In genomic region chr22:49209452-49210195, GRCh38 we compare ENCODE assay signal across 2 cellular contexts.
TF ChIP-seq lines count a peak whose summit lies in the region.

No MANE protein-coding gene starts in this region.

TF ChIP-seq in SK-N-SH, 30 proteins besides CTCF, POLR2A, EP300 and RAD21 (continued from another document):
- no peak for TF ChIP-seq USF1 (IDR thresholded peaks at IDR 0.05; ENCODE audit: borderline replicate concordance, low read depth)
TF ChIP-seq in SK-N-SH: peak in this region for 0.

TF ChIP-seq in SK-N-SH treated with all-trans-retinoic acid at 6 μM for 48 hours, 23 proteins besides CTCF, POLR2A, EP300 and RAD21 (continued from another document):
- TF ChIP-seq, protein P1, sequence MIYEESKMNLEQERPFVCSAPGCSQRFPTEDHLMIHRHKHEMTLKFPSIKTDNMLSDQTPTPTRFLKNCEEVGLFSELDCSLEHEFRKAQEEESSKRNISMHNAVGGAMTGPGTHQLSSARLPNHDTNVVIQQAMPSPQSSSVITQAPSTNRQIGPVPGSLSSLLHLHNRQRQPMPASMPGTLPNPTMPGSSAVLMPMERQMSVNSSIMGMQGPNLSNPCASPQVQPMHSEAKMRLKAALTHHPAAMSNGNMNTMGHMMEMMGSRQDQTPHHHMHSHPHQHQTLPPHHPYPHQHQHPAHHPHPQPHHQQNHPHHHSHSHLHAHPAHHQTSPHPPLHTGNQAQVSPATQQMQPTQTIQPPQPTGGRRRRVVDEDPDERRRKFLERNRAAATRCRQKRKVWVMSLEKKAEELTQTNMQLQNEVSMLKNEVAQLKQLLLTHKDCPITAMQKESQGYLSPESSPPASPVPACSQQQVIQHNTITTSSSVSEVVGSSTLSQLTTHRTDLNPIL (CRISPR knock-in tag; IDR thresholded peaks at IDR 0.05; ENCODE audit: low read depth) = no peak
- no peak for TF ChIP-seq TCF4 (CRISPR knock-in tag; IDR thresholded peaks at IDR 0.05; ENCODE audit: borderline replicate concordance)
- TF ChIP-seq PPARA (CRISPR knock-in tag; IDR thresholded peaks at IDR 0.05; ENCODE audit: borderline replicate concordance) = no peak
- TF ChIP-seq BACH2 (CRISPR knock-in tag; IDR thresholded peaks at IDR 0.05; ENCODE audit: borderline replicate concordance) = no peak
- no peak for TF ChIP-seq ZNF70 (CRISPR knock-in tag; IDR thresholded peaks at IDR 0.05)
- TF ChIP-seq CSDC2 (CRISPR knock-in tag; IDR thresholded peaks at IDR 0.05) = no peak
- no peak for TF ChIP-seq ISL1 (CRISPR knock-in tag; IDR thresholded peaks at IDR 0.05)
- TF ChIP-seq ZNF565 (CRISPR knock-in tag; conservative IDR thresholded peaks at IDR 0.05; ENCODE audit: low read depth) = no peak
